Comparison of ENCODE assay signal across 8 cellular contexts in genomic region chr1:204503122-204503912, GRCh38. TPM values are rescaled to one million over a fixed set of nuclear protein-coding genes. Genes with fewer than 3 reads are reported as not detected.
DNase-seq lines count a peak whose midpoint lies in the region; ATAC-seq, FAIRE-seq and TF ChIP-seq lines count a peak whose summit lies in the region.

No MANE protein-coding gene starts in this region.

- H4K20me1 ChIP-seq in endothelial cell of umbilical vein (replicated peaks; ENCODE audit: control insufficient read depth, extremely low read depth, insufficient read depth, low read length): no peaks in the 10 kb centered on the region

- H4K8ac ChIP-seq in neuronal stem cell (ENCODE audit: low read depth, low read length): no peak overlapping the region

- no peak overlapping the region for H2BK5ac ChIP-seq in neuronal stem cell (ENCODE audit: low read length)

- H2AFZ ChIP-seq in endothelial cell of umbilical vein (ENCODE audit: low read depth, low read length) (peak overlapping the region; percentile 71), neuronal stem cell (ENCODE audit: low read length) (peak overlapping the region; percentile 79)

- H3K27me3 ChIP-seq in endothelial cell of umbilical vein (ENCODE audit: control insufficient read depth in 2 of 2, insufficient read depth in 2 of 2, low read length in 2 of 2) (no peaks in the 10 kb centered on the region), neuronal stem cell (ENCODE audit: control insufficient read depth in 3 of 3, insufficient read depth in 3 of 3, low read depth in 1 of 3, low read length in 3 of 3) (no peaks in the 10 kb centered on the region)

- no peak overlapping the region for H3K4ac ChIP-seq in neuronal stem cell (ENCODE audit: low read length)

- no peak overlapping the region for H2BK12ac ChIP-seq in neuronal stem cell (ENCODE audit: low read length)

- no peak for TF ChIP-seq POLR2A in NB4 (IDR thresholded peaks at IDR 0.05; ENCODE audit: extremely low read depth, insufficient read length)
- TF ChIP-seq POLR2A in endothelial cell of umbilical vein (IDR thresholded peaks at IDR 0.05; ENCODE audit: low read depth, low read length): no peak

- H3K9ac ChIP-seq in endothelial cell of umbilical vein (replicated peaks; ENCODE audit: extremely low read depth, insufficient read depth, low read length) (peak overlapping the region; percentile 4), neuronal stem cell (ENCODE audit: low read depth, low read length, poor library complexity) (no peak overlapping the region)

- WGBS in neuronal stem cell (ENCODE audit: extremely low coverage in 2 of 2, insufficient read length in 2 of 2, insufficient replicate concordance in 1 of 2), 2 donors: no CpG with 5 or more reads among the region's 7 CpGs

- H2AK5ac ChIP-seq in neuronal stem cell (ENCODE audit: low read depth, low read length): no peak overlapping the region

- no peak overlapping the region for H3K4me3 Mint-ChIP-seq in activated naive CD4-positive, alpha-beta T cell treated with anti-CD3 and anti-CD28 coated beads, Interleukin-2, amount 10 ng/mL, durations not matched to agents 7 days and 5 days

- no peak for DNase-seq in activated naive CD4-positive, alpha-beta T cell treated with anti-CD3 and anti-CD28 coated beads, Interleukin-2, amount 10 ng/mL, durations not matched to agents 7 days and 5 days
- DNase-seq in activated naive CD4-positive, alpha-beta T cell (lab: John Stamatoyannopoulos, UW): no peak
- DNase-seq in NB4 (ENCODE audit: low read depth) (peak; percentile 78), RPMI8226 (peak; percentile 78), endothelial cell of umbilical vein (ENCODE audit: low read depth, low spot score) (peak; percentile 89), neuronal stem cell (ENCODE audit: low spot score) (peak; percentile 69)

- H4K91ac ChIP-seq in neuronal stem cell (ENCODE audit: low read depth, low read length, poor library complexity): no peak overlapping the region

- no peaks in the 10 kb centered on the region for H3K9me3 Mint-ChIP-seq in activated naive CD4-positive, alpha-beta T cell treated with anti-CD3 and anti-CD28 coated beads, Interleukin-2, amount 10 ng/mL, durations not matched to agents 7 days and 5 days

- H3K4me1 Mint-ChIP-seq in activated naive CD4-positive, alpha-beta T cell treated with anti-CD3 and anti-CD28 coated beads, Interleukin-2, amount 10 ng/mL, durations not matched to agents 7 days and 5 days: peaks cover 48% of the 10 kb centered on the region

- peak; percentile 66 for FAIRE-seq in endothelial cell of umbilical vein (lab: Jason Lieb, UNC)

- peak overlapping the region; percentile 13 for H3K4me2 ChIP-seq in endothelial cell of umbilical vein (ENCODE audit: insufficient read depth, low read length)
- no peak overlapping the region for H3K4me2 ChIP-seq in neuronal stem cell (ENCODE audit: insufficient read depth, low read length, poor library complexity, severe bottlenecking)

- no peak overlapping the region for H3K4me3 ChIP-seq in NB4 (ENCODE audit: low read depth, low read length)
- H3K4me3 ChIP-seq in endothelial cell of umbilical vein (replicated peaks in 1 of 3; ENCODE audit: insufficient read depth in 1 of 3, low read depth in 1 of 3, low read length in 3 of 3): no peak overlapping the region
- H3K4me3 ChIP-seq in neuronal stem cell (ENCODE audit: low read length in 2 of 2): peak overlapping the region in 1 of 2 donors; percentile 31

- H3K9me3 ChIP-seq in endothelial cell of umbilical vein (replicated peaks; ENCODE audit: control insufficient read depth, insufficient read depth, low read length) (no peaks in the 10 kb centered on the region), neuronal stem cell (replicated peaks in 1 of 2; ENCODE audit: control insufficient read depth in 2 of 2, insufficient read depth in 1 of 2, low read depth in 1 of 2, low read length in 2 of 2) (no peaks in the 10 kb centered on the region)

- no peak overlapping the region for H3K23ac ChIP-seq in neuronal stem cell (ENCODE audit: low read depth, low read length, poor library complexity)

- no peak overlapping the region for H2BK15ac ChIP-seq in neuronal stem cell (ENCODE audit: low read length)

- dilution Hi-C loops in endothelial cell of umbilical vein (cut with MboI; ENCODE audit: extremely low pct_ligation_motif_present, low sequenced_read_pairs): loop anchor here (10.0 kb wide), 1 partner anchor 59 kb away; no protein-coding TSS in a partner anchor

- H3K36me3 ChIP-seq in endothelial cell of umbilical vein (ENCODE audit: control insufficient read depth in 2 of 2, extremely low read depth in 1 of 2, insufficient read depth in 2 of 2, low read length in 2 of 2) (no peaks in the 10 kb centered on the region), neuronal stem cell (replicated peaks in 1 of 2; ENCODE audit: control insufficient read depth in 2 of 2, insufficient read depth in 2 of 2, low read length in 2 of 2) (no peaks in the 10 kb centered on the region)

- CTCF ChIA-PET in activated naive CD4-positive, alpha-beta T cell treated with anti-CD3 and anti-CD28 coated beads, Interleukin-2, amount 10 ng/mL, durations not matched to agents 7 days and 5 days (lab: Charles Lee): interaction anchor here (0.7 to 17.5 kb wide), 25 partner anchors 10 to 313 kb away, joined by 3 to 508 read pairs (median 5); partner anchors contain the start of genes GOLT1A, MDM4 and PIK3C2B
- CTCF ChIA-PET in endothelial cell of umbilical vein (lab: Charles Lee): interaction anchor here (0.6 to 18.3 kb wide), 43 partner anchors 10 to 374 kb away, joined by 3 to 1267 read pairs (median 6); partner anchors contain the start of genes GOLT1A, MDM4 and PIK3C2B

- ATAC-seq in GM21786 (IDR thresholded peaks at IDR 0.05; ENCODE audit: unreplicated experiment) (no peak), GM19324 (IDR thresholded peaks at IDR 0.05; ENCODE audit: low FRiP score, unreplicated experiment) (no peak)

- POLR2A ChIA-PET in endothelial cell of umbilical vein (lab: Charles Lee): interaction anchor here (0.9 kb wide), 2 partner anchors 57 to 72 kb away, joined by 5 read pairs; no protein-coding TSS in a partner anchor

- no peak overlapping the region for H3K27ac ChIP-seq in endothelial cell of umbilical vein (ENCODE audit: insufficient read depth, low read depth, low read length)
- no peak overlapping the region for H3K27ac ChIP-seq in neuronal stem cell (replicated peaks; ENCODE audit: low read length)

- peak overlapping the region; percentile 42 for H3K27ac Mint-ChIP-seq in activated naive CD4-positive, alpha-beta T cell treated with anti-CD3 and anti-CD28 coated beads, Interleukin-2, amount 10 ng/mL, durations not matched to agents 7 days and 5 days

- H3K9me1 ChIP-seq in endothelial cell of umbilical vein (replicated peaks; ENCODE audit: control insufficient read depth, extremely low read depth, insufficient read depth, low read length): no peaks in the 10 kb centered on the region

- H3K4me1 ChIP-seq in endothelial cell of umbilical vein (ENCODE audit: control insufficient read depth, extremely low read depth, insufficient read depth, low read length) (peaks cover 26% of the 10 kb centered on the region), neuronal stem cell (ENCODE audit: control insufficient read depth in 2 of 2, insufficient read depth in 1 of 2, low read depth in 1 of 2, low read length in 2 of 2) (peaks cover 3 to 8% of the 10 kb centered on the region in 2 donors)

- H3K27me3 Mint-ChIP-seq in activated naive CD4-positive, alpha-beta T cell treated with anti-CD3 and anti-CD28 coated beads, Interleukin-2, amount 10 ng/mL, durations not matched to agents 7 days and 5 days: peaks cover 10% of the 10 kb centered on the region

- peak; percentile 41 for TF ChIP-seq CTCF in NB4 (IDR thresholded peaks at IDR 0.05; ENCODE audit: low read depth, low read length)
- peak; percentile 47 to 55 for TF ChIP-seq CTCF in endothelial cell of umbilical vein (IDR thresholded peaks at IDR 0.05; ENCODE audit: extremely low read depth in 1 of 2, insufficient read depth in 1 of 2, low read depth in 1 of 2, low read length in 2 of 2)

- no TSS peak for BruUV-seq in endothelial cell of umbilical vein (replicated peaks; lab: Mats Ljungman, UMichigan)

- no peaks in the 10 kb centered on the region for H3K79me2 ChIP-seq in endothelial cell of umbilical vein (ENCODE audit: control insufficient read depth, insufficient read depth, low read length)

- no peak overlapping the region for H3K18ac ChIP-seq in neuronal stem cell (ENCODE audit: low read length)

- no peaks in the 10 kb centered on the region for H3K79me1 ChIP-seq in neuronal stem cell (ENCODE audit: low read depth, low read length)

- intact Hi-C loops in endothelial cell of umbilical vein (cut with micrococcal nuclease): loop anchor here (1.0 to 10.0 kb wide), 9 partner anchors 9 to 639 kb away; partner anchors contain the start of genes GOLT1A, PIK3C2B, PPP1R15B and SNRPE

- H3K36me3 Mint-ChIP-seq in activated naive CD4-positive, alpha-beta T cell treated with anti-CD3 and anti-CD28 coated beads, Interleukin-2, amount 10 ng/mL, durations not matched to agents 7 days and 5 days: peaks cover 6% of the 10 kb centered on the region

- no peak overlapping the region for H3K14ac ChIP-seq in neuronal stem cell (ENCODE audit: low read length)

- no peak overlapping the region for H2BK120ac ChIP-seq in neuronal stem cell (ENCODE audit: low read depth, low read length)

TF ChIP-seq in endothelial cell of umbilical vein, 7 proteins besides CTCF, POLR2A, EP300 and RAD21 (continues in another document):
- peak; percentile 4 for TF ChIP-seq GATA2 (IDR thresholded peaks at IDR 0.05; ENCODE audit: insufficient read depth, insufficient read length, low read depth, low read length)

RNA-seq across cellular contexts. Expression of gene PIK3C2B, which starts 8.7 kb away (rescaled TPM):
- total RNA-seq in endothelial cell of umbilical vein: 41.8 and 49.0 TPM in 2 replicates
- polyA plus RNA-seq in endothelial cell of umbilical vein: 33.7 and 36.3 TPM in 2 replicates
- polyA plus RNA-seq in endothelial cell of umbilical vein (2011; cell fraction: cytosol; rRNA removed): 19.6 and 22.7 TPM in 2 replicates
- 66.4 and 67.8 TPM in 2 replicates for polyA plus RNA-seq in endothelial cell of umbilical vein (2011; cell fraction: nucleus; rRNA removed)
- polyA plus RNA-seq in endothelial cell of umbilical vein (2012): 4.7 and 8.1 TPM in 2 replicates
- polyA minus RNA-seq in endothelial cell of umbilical vein: 87.9 and 88.7 TPM in 2 replicates
- polyA minus RNA-seq in endothelial cell of umbilical vein (2011; cell fraction: cytosol; rRNA and poly(A)+ RNA removed): 55.5 TPM
- polyA minus RNA-seq in endothelial cell of umbilical vein (2011; cell fraction: nucleus; rRNA and poly(A)+ RNA removed): 89.1 and 98.8 TPM in 2 replicates
- 15.3 TPM for polyA plus RNA-seq in neuronal stem cell (2013, experiment 1 of 2)
- polyA plus RNA-seq in neuronal stem cell (2013, experiment 2 of 2): 16.6 TPM

RNA-seq across cellular contexts. Expression of gene MDM4, which starts 12.9 kb away (rescaled TPM):
- 49.6 and 67.0 TPM in 2 replicates for total RNA-seq in endothelial cell of umbilical vein
- polyA plus RNA-seq in endothelial cell of umbilical vein: 10.4 and 11.7 TPM in 2 replicates
- polyA plus RNA-seq in endothelial cell of umbilical vein (2011; cell fraction: cytosol; rRNA removed): 3.3 and 5.0 TPM in 2 replicates
- 69.0 and 78.9 TPM in 2 replicates for polyA plus RNA-seq in endothelial cell of umbilical vein (2011; cell fraction: nucleus; rRNA removed)
- 6.3 and 8.8 TPM in 2 replicates for polyA plus RNA-seq in endothelial cell of umbilical vein (2012)
- polyA minus RNA-seq in endothelial cell of umbilical vein: 76.0 and 107 TPM in 2 replicates
- polyA minus RNA-seq in endothelial cell of umbilical vein (2011; cell fraction: cytosol; rRNA and poly(A)+ RNA removed): 10.9 TPM
- polyA minus RNA-seq in endothelial cell of umbilical vein (2011; cell fraction: nucleus; rRNA and poly(A)+ RNA removed): 155 and 217 TPM in 2 replicates
- 18.0 TPM for polyA plus RNA-seq in neuronal stem cell (2013, experiment 1 of 2)
- 21.9 TPM for polyA plus RNA-seq in neuronal stem cell (2013, experiment 2 of 2)

Comparison
In these comparisons a context has a peak if more than half of its experiments do, and no peak if none do; other contexts are left out.
1. DNase-seq: peak in NB4 (single experiment), RPMI8226 (single experiment), endothelial cell of umbilical vein (single experiment) and neuronal stem cell (single experiment); none in activated naive CD4-positive, alpha-beta T cell treated with anti-CD3 and anti-CD28 coated beads, Interleukin-2, amount 10 ng/mL, durations not matched to agents 7 days and 5 days (single experiment) and activated naive CD4-positive, alpha-beta T cell (0 of 4).